Comparison of ENCODE assay signal across 13 cellular contexts in genomic region chr1:40944326-40944725, GRCh38. TPM values are rescaled to one million over a fixed set of nuclear protein-coding genes. Genes with fewer than 3 reads are reported as not detected.
A peak's percentile ranks its signal among the peaks of the same experiment; 100 is the strongest.
DNase-seq lines count a peak whose midpoint lies in the region; ATAC-seq and TF ChIP-seq lines count a peak whose summit lies in the region.
"Had no signal": no experiment of that assay in that cellular context is flagged by ENCODE, and none has a peak within 500 bp of the region (broad histone marks: within the 10 kb centered on the region; RNA-seq: fewer than 3 reads in every experiment).

No MANE protein-coding gene starts in this region.

- H3K36me3 Mint-ChIP-seq in activated T-helper 17 cell treated with anti-CD3 and anti-CD28 coated beads, Interleukin-2, amount 50 U/mL, for 72 hours (ENCODE audit: low read depth): no peaks in the 10 kb centered on the region
- H3K36me3 Mint-ChIP-seq: CD4-positive, alpha-beta memory T cell had no signal

- H3K4me3 ChIP-seq in prostate gland: no peak overlapping the region

- in situ Hi-C loops in Caki2 (cut with HindIII; ENCODE audit: low pct_unique_long_range_greater_than_20kb, low sequenced_read_pairs): loop anchor here (10.0 kb wide), 1 partner anchor 90 kb away; no protein-coding TSS in a partner anchor

- 30% methylated on average over 7 of the region's 7 CpGs for WGBS in prostate gland

- H3K27me3 ChIP-seq in foreskin keratinocyte (no peaks in the 10 kb centered on the region), prostate gland (replicated peaks; ENCODE audit: insufficient read depth) (no peaks in the 10 kb centered on the region)

- no peaks in the 10 kb centered on the region for H3K4me1 Mint-ChIP-seq in activated T-helper 17 cell treated with anti-CD3 and anti-CD28 coated beads, Interleukin-2, amount 50 U/mL, for 72 hours

- H3K36me3 ChIP-seq in prostate gland: no peaks in the 10 kb centered on the region

- TF ChIP-seq CTCF in foreskin keratinocyte (conservative IDR thresholded peaks at IDR 0.05) (peak; percentile 68), prostate gland (IDR thresholded peaks at IDR 0.05) (peak in 2 of 4 experiments; percentile 27 to 30)

- H3K4me3 Mint-ChIP-seq in activated T-helper 17 cell treated with anti-CD3 and anti-CD28 coated beads, Interleukin-2, amount 50 U/mL, for 72 hours: no peak overlapping the region
- H3K4me3 Mint-ChIP-seq: CD4-positive, alpha-beta memory T cell; stimulated activated naive CD8-positive, alpha-beta T cell treated with anti-CD3 and anti-CD28 coated beads, Interleukin-15, Interleukin-2, amounts not matched to agents 100 ng/mL and 50 ng/mL, for 24 hours had no signal

- peak; percentile 67 for DNase-seq in Caki2 (ENCODE audit: low read depth)
- DNase-seq in amniotic stem cell (lab: John Stamatoyannopoulos, UW): peak; percentile 70
- peak; percentile 89 to 96 for DNase-seq in foreskin keratinocyte
- peak; percentile 40 for DNase-seq in prostate gland (ENCODE audit: low spot score)
- no peak for DNase-seq in T-helper 2 cell
- DNase-seq in stimulated activated CD4-positive, alpha-beta T cell treated with anti-CD3 and anti-CD28 coated beads, Interleukin-4, amount 100 ng/mL, for 4 hours: no peak
- DNase-seq: activated CD4-positive, alpha-beta T cell treated with anti-CD3 and anti-CD28 coated beads, Interleukin-2, amount 50 U/mL, for 1 hour; CD4-positive, alpha-beta memory T cell; central memory CD4-positive, alpha-beta T cell; stimulated activated CD4-positive, alpha-beta T cell treated with anti-CD3 and anti-CD28 coated beads, Interleukin-12 subunit alpha, Interleukin-12 subunit beta, amount 100 ng/mL, for 4 hours had no signal

- H3K4me1 ChIP-seq in foreskin keratinocyte: peaks cover 40% of the 10 kb centered on the region
- H3K4me1 ChIP-seq in prostate gland (replicated peaks): peaks cover 7% of the 10 kb centered on the region

- ATAC-seq in foreskin keratinocyte: peak; percentile 63
- ATAC-seq in HG02623 (IDR thresholded peaks at IDR 0.05; ENCODE audit: unreplicated experiment): no peak
- no peak for ATAC-seq in activated T-helper 17 cell treated with anti-CD3 and anti-CD28 coated beads, Interleukin-2, amount 50 U/mL, for 72 hours (replicated peaks)

- no peak for TF ChIP-seq POLR2A in prostate gland (IDR thresholded peaks at IDR 0.05)

- H3K27ac ChIP-seq in foreskin keratinocyte: peak overlapping the region; percentile 27
- peak overlapping the region; percentile 75 to 76 for H3K27ac ChIP-seq in prostate gland

- H3K27me3 Mint-ChIP-seq in activated T-helper 17 cell treated with anti-CD3 and anti-CD28 coated beads, Interleukin-2, amount 50 U/mL, for 72 hours: peaks cover 16% of the 10 kb centered on the region

- H3K27ac Mint-ChIP-seq in activated T-helper 17 cell treated with anti-CD3 and anti-CD28 coated beads, Interleukin-2, amount 50 U/mL, for 72 hours: no peak overlapping the region
- H3K27ac Mint-ChIP-seq: CD4-positive, alpha-beta memory T cell; stimulated activated naive CD8-positive, alpha-beta T cell treated with anti-CD3 and anti-CD28 coated beads, Interleukin-15, Interleukin-2, amounts not matched to agents 100 ng/mL and 50 ng/mL, for 24 hours had no signal

- intact Hi-C loops in prostate gland (cut with DNase I): no loop called here

- no peaks in the 10 kb centered on the region for H3K9me3 Mint-ChIP-seq in activated T-helper 17 cell treated with anti-CD3 and anti-CD28 coated beads, Interleukin-2, amount 50 U/mL, for 72 hours
- H3K9me3 Mint-ChIP-seq: CD4-positive, alpha-beta memory T cell; stimulated activated naive CD8-positive, alpha-beta T cell treated with anti-CD3 and anti-CD28 coated beads, Interleukin-15, Interleukin-2, amounts not matched to agents 100 ng/mL and 50 ng/mL, for 24 hours had no signal

- H3K9me3 ChIP-seq in prostate gland: no peaks in the 10 kb centered on the region

RNA-seq across cellular contexts. Expression of gene CTPS1, which starts 35.2 kb away (rescaled TPM):
- 31.7 and 43.6 TPM in 2 replicates for total RNA-seq in Caki2 (2014; rRNA removed; shearing (Covaris generic); ENCODE audit: low replicate concordance)
- total RNA-seq in foreskin keratinocyte: 74.6 and 76.8 TPM in 2 replicates
- 59.2 and 67.8 TPM in 2 replicates for polyA plus RNA-seq in foreskin keratinocyte
- total RNA-seq in prostate gland: 10 to 100 TPM in 1 of 2 donors, 1 to 10 TPM in 1; 8.9 to 56.5 TPM
- 100 to 1,000 TPM in 1 of 2 donors, 10 to 100 TPM in 1; 46.3 to 102 TPM for total RNA-seq in activated T-helper 17 cell treated with anti-CD3 and anti-CD28 coated beads, Interleukin-2, amount 50 U/mL, for 72 hours

Comparison
In these comparisons a context has a peak if more than half of its experiments do, and no peak if none do; other contexts are left out.
1. DNase-seq: peak in Caki2 (single experiment), amniotic stem cell (single experiment), foreskin keratinocyte (2 of 2) and prostate gland (single experiment); none in T-helper 2 cell (0 of 5) and stimulated activated CD4-positive, alpha-beta T cell treated with anti-CD3 and anti-CD28 coated beads, Interleukin-4, amount 100 ng/mL, for 4 hours (0 of 2).